In the genomic region with DNA sequence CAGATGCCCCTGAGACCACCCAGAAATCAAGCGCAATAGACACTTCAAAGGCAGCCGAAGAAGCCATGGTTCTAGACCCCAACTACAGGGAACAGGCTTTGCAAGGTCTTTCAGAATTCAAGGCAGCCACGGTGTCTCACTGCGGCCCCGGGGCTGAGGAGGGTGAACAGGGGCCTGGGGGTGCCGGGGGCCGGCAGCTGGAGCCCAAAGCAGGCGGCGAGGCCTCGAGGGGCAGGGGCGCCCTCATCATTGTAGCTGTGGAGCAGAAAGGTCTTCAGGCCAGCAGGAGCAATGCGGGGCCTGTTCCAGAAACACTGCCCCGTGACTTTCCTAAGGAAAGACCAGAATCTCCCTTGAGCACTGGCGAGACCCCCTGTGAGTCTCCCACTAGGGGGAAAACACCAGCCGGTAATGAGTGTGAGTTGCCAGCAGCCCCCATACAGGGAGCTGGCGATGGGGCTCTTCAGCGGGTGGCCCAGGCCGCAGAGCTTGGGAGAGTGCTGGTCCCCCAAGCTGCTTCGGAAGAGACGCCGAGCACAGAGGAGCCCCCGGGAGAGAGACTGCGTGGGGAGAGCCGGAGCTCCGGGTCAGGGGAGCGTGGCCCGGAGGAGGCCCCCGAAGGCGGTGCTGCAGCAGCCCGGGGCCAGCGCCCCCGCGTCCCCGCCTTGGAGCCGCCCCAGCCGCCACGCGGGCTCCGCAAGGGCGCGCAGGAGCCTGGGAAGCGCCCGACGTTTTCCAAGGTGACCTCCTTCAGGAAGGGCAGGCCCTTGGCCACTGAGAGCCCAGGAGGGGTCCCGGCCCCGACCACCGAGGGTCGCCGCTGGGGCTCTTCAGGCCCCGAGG, we compare ENCODE assay signal across 1 cellular context.
TF ChIP-seq lines count a peak whose summit lies in the region.

No MANE protein-coding gene starts in this region.

TF ChIP-seq in WTC11, 78 proteins besides CTCF, POLR2A, EP300 and RAD21 (continued from another document):
- TF ChIP-seq, protein P1, sequence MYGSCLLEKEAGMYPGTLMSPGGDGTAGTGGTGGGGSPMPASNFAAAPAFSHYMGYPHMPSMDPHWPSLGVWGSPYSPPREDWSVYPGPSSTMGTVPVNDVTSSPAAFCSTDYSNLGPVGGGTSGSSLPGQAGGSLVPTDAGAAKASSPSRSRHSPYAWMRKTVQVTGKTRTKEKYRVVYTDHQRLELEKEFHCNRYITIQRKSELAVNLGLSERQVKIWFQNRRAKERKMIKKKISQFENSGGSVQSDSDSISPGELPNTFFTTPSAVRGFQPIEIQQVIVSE (CRISPR knock-in tag; IDR thresholded peaks at IDR 0.05; ENCODE audit: borderline replicate concordance): no peak
- no peak for TF ChIP-seq FOXP1 (CRISPR knock-in tag; IDR thresholded peaks at IDR 0.05; ENCODE audit: borderline replicate concordance)
- TF ChIP-seq, protein P2, sequence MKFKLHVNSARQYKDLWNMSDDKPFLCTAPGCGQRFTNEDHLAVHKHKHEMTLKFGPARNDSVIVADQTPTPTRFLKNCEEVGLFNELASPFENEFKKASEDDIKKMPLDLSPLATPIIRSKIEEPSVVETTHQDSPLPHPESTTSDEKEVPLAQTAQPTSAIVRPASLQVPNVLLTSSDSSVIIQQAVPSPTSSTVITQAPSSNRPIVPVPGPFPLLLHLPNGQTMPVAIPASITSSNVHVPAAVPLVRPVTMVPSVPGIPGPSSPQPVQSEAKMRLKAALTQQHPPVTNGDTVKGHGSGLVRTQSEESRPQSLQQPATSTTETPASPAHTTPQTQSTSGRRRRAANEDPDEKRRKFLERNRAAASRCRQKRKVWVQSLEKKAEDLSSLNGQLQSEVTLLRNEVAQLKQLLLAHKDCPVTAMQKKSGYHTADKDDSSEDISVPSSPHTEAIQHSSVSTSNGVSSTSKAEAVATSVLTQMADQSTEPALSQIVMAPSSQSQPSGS (CRISPR knock-in tag; IDR thresholded peaks at IDR 0.05; ENCODE audit: borderline replicate concordance, low read depth): no peak
- TF ChIP-seq GABPB1 (CRISPR knock-in tag; IDR thresholded peaks at IDR 0.05): no peak
- TF ChIP-seq TEAD1 (CRISPR knock-in tag; IDR thresholded peaks at IDR 0.05): no peak
